Comparison of ENCODE assay signal across 6 cellular contexts in genomic region chr17:39925282-39926134, GRCh38. TPM values are rescaled to one million over a fixed set of nuclear protein-coding genes. Genes with fewer than 3 reads are reported as not detected.
DNase-seq lines count a peak whose midpoint lies in the region; ATAC-seq and TF ChIP-seq lines count a peak whose summit lies in the region.

No MANE protein-coding gene starts in this region.

- H3K27ac ChIP-seq in CD8-positive, alpha-beta T cell (ENCODE audit: low read depth, low read length) = peak overlapping the region; percentile 71
- no peak overlapping the region for H3K27ac ChIP-seq in PC-9

- H3K9me2 ChIP-seq in PC-9 (ENCODE audit: insufficient read depth) = no peaks in the 10 kb centered on the region

- H3K36me3 ChIP-seq in CD8-positive, alpha-beta T cell (ENCODE audit: insufficient read depth, low read length) = peaks cover 17% of the 10 kb centered on the region
- no peaks in the 10 kb centered on the region for H3K36me3 ChIP-seq in PC-9 (ENCODE audit: low read depth)

- no peak for ATAC-seq in CD8-positive, alpha-beta T cell

- DNase-seq in CD8-positive, alpha-beta T cell = peak in 1 of 7 experiments; percentile 34
- DNase-seq in PC-9 = no peak
- peak; percentile 77 for DNase-seq in left kidney (ENCODE audit: low read depth, low spot score)
- no peak for DNase-seq in DMS153 (lab: John Stamatoyannopoulos, UW)
- no peak for DNase-seq in globus pallidus (ENCODE audit: low spot score)
- DNase-seq in lower leg skin (ENCODE audit: low spot score in 2 of 2) = no peak

- H3K4me3 Mint-ChIP-seq in CD8-positive, alpha-beta T cell = peak overlapping the region; percentile 96

- no peaks in the 10 kb centered on the region for H3K27me3 ChIP-seq in CD8-positive, alpha-beta T cell (ENCODE audit: insufficient read depth, low read length)
- H3K27me3 ChIP-seq in PC-9 (ENCODE audit: insufficient read depth, low read depth) = no peaks in the 10 kb centered on the region

- H3K4me2 ChIP-seq in PC-9 = peak overlapping the region; percentile 95

- H3K9me3 ChIP-seq in CD8-positive, alpha-beta T cell (ENCODE audit: low read length) = no peaks in the 10 kb centered on the region
- H3K9me3 ChIP-seq in PC-9 (ENCODE audit: insufficient read depth, low read depth) = no peaks in the 10 kb centered on the region

- WGBS in lower leg skin, 2 donors = 83 to 84% methylated on average over 11 of the region's 11 CpGs

- H3F3A ChIP-seq in PC-9 (ENCODE audit: insufficient read depth, low read depth) = peaks cover 26% of the 10 kb centered on the region

- intact Hi-C loops in CD8-positive, alpha-beta T cell (cut with DNase I, micrococcal nuclease) = loop anchor here (1.0 to 5.0 kb wide), 10 partner anchors 59 to 1101 kb away; partner anchors contain the start of genes CDC6 (in 1 of the 2), CWC25 (in 1 of the 2), IKZF3 (in 1 of the 2) and MIEN1 (in 1 of the 2)
- intact Hi-C loops in PC-9 (cut with micrococcal nuclease; ENCODE audit: unreplicated experiment) (loop anchor here (5.0 to 10.0 kb wide), 2 partner anchors 153 to 171 kb away; no protein-coding TSS in a partner anchor), lower leg skin (cut with DNase I; ENCODE audit: low total_unique reads) (no loop called here)

- TF ChIP-seq CTCF in CD8-positive, alpha-beta T cell (IDR thresholded peaks at IDR 0.05) = no peak
- TF ChIP-seq CTCF in PC-9 (conservative IDR thresholded peaks at IDR 0.05) (no peak), lower leg skin (IDR thresholded peaks at IDR 0.05) (no peak)

- H4K20me1 ChIP-seq in PC-9 (ENCODE audit: insufficient read depth) = peaks cover 14% of the 10 kb centered on the region; the same call in 1 of the 2 replicates

- no peak for TF ChIP-seq POLR2A in lower leg skin (IDR thresholded peaks at IDR 0.05)

- peak overlapping the region; percentile 91 for H3K27ac Mint-ChIP-seq in CD8-positive, alpha-beta T cell

- peak overlapping the region; percentile 90 for H3K4me3 ChIP-seq in CD8-positive, alpha-beta T cell (ENCODE audit: low read depth, low read length)
- H3K4me3 ChIP-seq in PC-9 (peak overlapping the region; percentile 98; the same call in 1 of the 2 replicates), lower leg skin (ENCODE audit: low read depth, poor library complexity, severe bottlenecking) (no peak overlapping the region)

- H2AFZ ChIP-seq in PC-9 = no peak overlapping the region

- peaks cover 68% of the 10 kb centered on the region for H3K4me1 ChIP-seq in CD8-positive, alpha-beta T cell (ENCODE audit: insufficient read depth, low read length)
- H3K4me1 ChIP-seq in PC-9 (replicated peaks; ENCODE audit: insufficient read depth) = peaks cover 35% of the 10 kb centered on the region

- peaks cover 25% of the 10 kb centered on the region for H3K79me2 ChIP-seq in PC-9 (ENCODE audit: low read depth)

- TSS peak; percentile 15 for BruUV-seq in PC-9 (replicated peaks; lab: Mats Ljungman, UMichigan)

- peaks cover 50% of the 10 kb centered on the region for H3K36me3 Mint-ChIP-seq in CD8-positive, alpha-beta T cell

- peaks cover 60% of the 10 kb centered on the region for H3K4me1 Mint-ChIP-seq in CD8-positive, alpha-beta T cell (ENCODE audit: low read depth)

- H3K9me3 Mint-ChIP-seq in CD8-positive, alpha-beta T cell = no peaks in the 10 kb centered on the region

- CTCF ChIA-PET in CD8-positive, alpha-beta T cell (lab: Charles Lee) = interaction anchor here (0.6 to 2.6 kb wide), 10 partner anchors 34 to 305 kb away, joined by 3 to 9 read pairs (median 4); partner anchors contain the start of genes GSDMA and MIEN1
- CTCF ChIA-PET in PC-9 (lab: Charles Lee) = no interaction called here

- no peaks in the 10 kb centered on the region for H3K27me3 Mint-ChIP-seq in CD8-positive, alpha-beta T cell (ENCODE audit: low read depth)

- POLR2A ChIA-PET in CD8-positive, alpha-beta T cell (lab: Charles Lee) = interaction anchor here (0.9 to 3.0 kb wide), 15 partner anchors 8 to 271 kb away, joined by 3 to 17 read pairs (median 4); partner anchors contain the start of genes MIEN1 and PSMD3
- POLR2A ChIA-PET in PC-9 (lab: Charles Lee; ENCODE audit: unreplicated experiment) = no interaction called here

RNA-seq across cellular contexts. Expression of gene ORMDL3, which starts 1.9 kb away (rescaled TPM):
- 100 to 1,000 TPM; 136 to 140 TPM for total RNA-seq in CD8-positive, alpha-beta T cell
- 51.1 and 68.1 TPM in 2 replicates for total RNA-seq in PC-9 (2021)
- 10 to 100 TPM; 58.1 to 84.0 (median 70.0) TPM for total RNA-seq in lower leg skin

RNA-seq across cellular contexts. Expression of gene LRRC3C, which starts 2.0 kb away (rescaled TPM):
- total RNA-seq in CD8-positive, alpha-beta T cell = not detected
- total RNA-seq in PC-9 (2021) (not detected in 2 replicates), lower leg skin (under 1 TPM in 1 of 4 donors, not detected in 3; 0.52 TPM)

RNA-seq across cellular contexts. Expression of gene GSDMB, which starts 7.1 kb away (rescaled TPM):
- total RNA-seq in CD8-positive, alpha-beta T cell = 10 to 100 TPM; 25.3 to 25.4 TPM
- total RNA-seq in PC-9 (2021) (39.9 and 50.4 TPM in 2 replicates), lower leg skin (10 to 100 TPM in 1 of 4 donors, 1 to 10 TPM in 3; 4.8 to 34.2 (median 7.7) TPM)

RNA-seq across cellular contexts. Expression of gene GSDMA, which starts 37.3 kb away (rescaled TPM):
- under 1 TPM; 0.41 to 0.78 TPM for total RNA-seq in CD8-positive, alpha-beta T cell
- total RNA-seq in PC-9 (2021) (0.35 and 0.55 TPM in 2 replicates), lower leg skin (100 to 1,000 TPM; 146 to 271 (median 163) TPM)

RNA-seq across cellular contexts. Expression of gene PSMD3, which starts 55.1 kb away (rescaled TPM):
- total RNA-seq in CD8-positive, alpha-beta T cell = 10 to 100 TPM; 66.9 to 68.8 TPM
- 93.2 and 130 TPM in 2 replicates for total RNA-seq in PC-9 (2021)
- 100 to 1,000 TPM; 106 to 154 (median 129) TPM for total RNA-seq in lower leg skin
